ENCODE assay signal across 21 cellular contexts in genomic region chr2:122886479-122887130, GRCh38.
DNase-seq lines count a peak whose midpoint lies in the region; ATAC-seq and TF ChIP-seq lines count a peak whose summit lies in the region.
"Had no signal": no experiment of that assay in that cellular context is flagged by ENCODE, and none has a peak within 500 bp of the region (broad histone marks: within the 10 kb centered on the region; RNA-seq: fewer than 3 reads in every experiment).

No MANE protein-coding gene starts in this region.

- intact Hi-C loops in PC-3 (cut with micrococcal nuclease): no loop called here

- no peaks in the 10 kb centered on the region for H3F3A ChIP-seq in PC-3 (ENCODE audit: low read length, unreplicated experiment)

- H3K27me3 Mint-ChIP-seq in T-helper 17 cell: no peaks in the 10 kb centered on the region
- H3K27me3 Mint-ChIP-seq: IgD-negative memory B cell had no signal

- peaks cover 18% of the 10 kb centered on the region for H3K4me1 ChIP-seq in PC-3 (ENCODE audit: insufficient read depth, low read length)
- H3K4me1 ChIP-seq: Peyer's patch had no signal

- BruUV-seq in PC-3 (replicated peaks; lab: Mats Ljungman, UMichigan): no TSS peak

- no peaks in the 10 kb centered on the region for H3K36me3 Mint-ChIP-seq in T-helper 17 cell (ENCODE audit: low read depth)
- H3K36me3 Mint-ChIP-seq: IgD-negative memory B cell had no signal

- no peak overlapping the region for H2AFZ ChIP-seq in PC-3 (ENCODE audit: low read length)

- ATAC-seq in PC-3 (no peak), HG03571 (IDR thresholded peaks at IDR 0.05; ENCODE audit: unreplicated experiment) (no peak), T-helper 17 cell (no peak)

- DNase-seq in NCI-H345 (lab: John Stamatoyannopoulos, UW): peak; percentile 13
- no peak for DNase-seq in NCI-H345 treated with DMSO at 0.1 percent for 48 hours (lab: John Stamatoyannopoulos, UW; ENCODE audit: unreplicated experiment)
- peak; percentile 21 for DNase-seq in PC-3
- DNase-seq in iPS-NIHi11 (ENCODE audit: low spot score): peak; percentile 7
- DNase-seq in cerebellar cortex (ENCODE audit: low spot score): no peak
- DNase-seq in T-helper 17 cell: no peak
- DNase-seq in MV-4-11 (lab: John Stamatoyannopoulos, UW): no peak
- DNase-seq: AML-193, DND-41, H9, Kasumi-1, MG63, NCI-H1092 treated with DMSO at 0.1 percent for 48 hours, NCI-H1694, NCI-H526 treated with DMSO at 0.1 percent for 48 hours, Peyer's patch, SW 1271 had no signal

- TF ChIP-seq CTCF in PC-3 (conservative IDR thresholded peaks at IDR 0.05; ENCODE audit: low read depth, low read length): no peak

- no peaks in the 10 kb centered on the region for H4K20me1 ChIP-seq in PC-3 (ENCODE audit: low read length)

- no peak overlapping the region for H3K4me3 Mint-ChIP-seq in T-helper 17 cell
- H3K4me3 Mint-ChIP-seq: H9, IgD-negative memory B cell had no signal

- no peaks in the 10 kb centered on the region for H3K4me1 Mint-ChIP-seq in T-helper 17 cell
- H3K4me1 Mint-ChIP-seq: H9, IgD-negative memory B cell had no signal

- no peaks in the 10 kb centered on the region for H3K79me2 ChIP-seq in PC-3 (ENCODE audit: low read length)

- no peaks in the 10 kb centered on the region for H3K9me3 ChIP-seq in PC-3 (ENCODE audit: low read length)
- H3K9me3 ChIP-seq in T-helper 17 cell (ENCODE audit: control insufficient read depth, low read length, poor library complexity, severe bottlenecking): no peaks in the 10 kb centered on the region
- H3K9me3 ChIP-seq: MG63, Peyer's patch had no signal

- no peak overlapping the region for H3K27ac ChIP-seq in PC-3 (ENCODE audit: low read length)
- H3K27ac ChIP-seq: 22Rv1, C4-2B, Peyer's patch had no signal

- H3K4me3 ChIP-seq in PC-3 (ENCODE audit: low read length): no peak overlapping the region
- H3K4me3 ChIP-seq: MG63, Peyer's patch had no signal

- POLR2A ChIA-PET in PC-3 (lab: Charles Lee; ENCODE audit: unreplicated experiment): no interaction called here

- no peaks in the 10 kb centered on the region for H3K9me2 ChIP-seq in PC-3 (replicated peaks; ENCODE audit: low read length)

- CTCF ChIA-PET in PC-3 (lab: Charles Lee): no interaction called here

- H3K4me2 ChIP-seq in PC-3 (ENCODE audit: low read length): no peak overlapping the region

- no peak overlapping the region for H3K9ac ChIP-seq in PC-3 (ENCODE audit: low read length)

- no peaks in the 10 kb centered on the region for H3K27me3 ChIP-seq in PC-3 (ENCODE audit: low read length)
- H3K27me3 ChIP-seq: MG63, Peyer's patch had no signal

- no peaks in the 10 kb centered on the region for H3K36me3 ChIP-seq in PC-3 (ENCODE audit: low read depth, low read length)
- H3K36me3 ChIP-seq: MG63, Peyer's patch had no signal

- no peak overlapping the region for H3K27ac Mint-ChIP-seq in T-helper 17 cell
- H3K27ac Mint-ChIP-seq: H9, IgD-negative memory B cell had no signal

Comparison
In these comparisons a context has a peak if more than half of its experiments do, and no peak if none do; other contexts are left out.
1. DNase-seq: peak in NCI-H345 (single experiment), PC-3 (single experiment) and iPS-NIHi11 (single experiment); none in NCI-H345 treated with DMSO at 0.1 percent for 48 hours (single experiment), cerebellar cortex (single experiment), T-helper 17 cell (0 of 3) and MV-4-11 (single experiment).